Comparison of ENCODE assay signal across 22 cellular contexts in genomic region chr19:40862333-40862732, GRCh38. TPM values are rescaled to one million over a fixed set of nuclear protein-coding genes. Genes with fewer than 3 reads are reported as not detected.
"Had no signal": no experiment of that assay in that cellular context is flagged by ENCODE, and none has a peak within 500 bp of the region (broad histone marks: within the 10 kb centered on the region; RNA-seq: fewer than 3 reads in every experiment).

No MANE protein-coding gene starts in this region.

- H3K36me3 ChIP-seq: brain microvascular endothelial cell, esophagus squamous epithelium, neural progenitor cell, pancreas, sigmoid colon, tibial artery had no signal

- H3K27me3 ChIP-seq: brain microvascular endothelial cell, esophagus squamous epithelium, neural progenitor cell, pancreas, sigmoid colon, tibial artery had no signal

- H3K27ac ChIP-seq: brain microvascular endothelial cell, coronary artery, esophagus squamous epithelium, neural progenitor cell, pancreas, sigmoid colon, tibial artery had no signal

- H3K9me3 ChIP-seq: esophagus squamous epithelium, pancreas, sigmoid colon, tibial artery had no signal

- ATAC-seq: left colon, WTC11 had no signal

- DNase-seq: activated CD4-positive, alpha-beta T cell treated with anti-CD3 and anti-CD28 coated beads, Interleukin-2, amount 50 U/mL, for 1 hour; activated CD8-positive, alpha-beta memory T cell treated with anti-CD3 and anti-CD28 coated beads for 24 hours; activated naive CD4-positive, alpha-beta T cell; activated naive CD8-positive, alpha-beta T cell treated with anti-CD3 and anti-CD28 coated beads, Interleukin-2, amount 10 ng/mL, durations not matched to agents 7 days and 5 days; activated T-cell treated with anti-CD3 and anti-CD28 coated beads for 4 hours; anterior cingulate cortex; brain microvascular endothelial cell; esophagus squamous epithelium; head of caudate nucleus; left colon; naive B cell; pancreas; sigmoid colon; stimulated activated CD4-positive, alpha-beta T cell treated with anti-CD3 and anti-CD28 coated beads, Interleukin-1b, Interleukin-23, amount 100 ng/mL, for 48 hours; T-helper 2 cell; tibial artery had no signal

- H3K4me3 ChIP-seq: coronary artery, esophagus squamous epithelium, neural progenitor cell, pancreas, sigmoid colon, tibial artery had no signal

- H3K4me1 ChIP-seq: esophagus squamous epithelium, neural progenitor cell, pancreas, sigmoid colon, tibial artery had no signal

RNA-seq across cellular contexts. Expression of gene CYP2A6, which starts 12.1 kb away (rescaled TPM):
- total RNA-seq: esophagus squamous epithelium, fibroblast of villous mesenchyme, left colon, lung microvascular endothelial cell, mononuclear cell had no signal

RNA-seq across cellular contexts. Expression of gene CYP2A7, which starts 19.7 kb away (rescaled TPM):
- total RNA-seq: activated naive CD8-positive, alpha-beta T cell treated with anti-CD3 and anti-CD28 coated beads, Interleukin-2, amount 10 ng/mL, durations not matched to agents 7 days and 5 days; esophagus squamous epithelium; fibroblast of villous mesenchyme; left colon; lung microvascular endothelial cell; mononuclear cell; WTC11 had no signal
